Comparison of ENCODE assay signal across 16 cellular contexts in the genomic region with DNA sequence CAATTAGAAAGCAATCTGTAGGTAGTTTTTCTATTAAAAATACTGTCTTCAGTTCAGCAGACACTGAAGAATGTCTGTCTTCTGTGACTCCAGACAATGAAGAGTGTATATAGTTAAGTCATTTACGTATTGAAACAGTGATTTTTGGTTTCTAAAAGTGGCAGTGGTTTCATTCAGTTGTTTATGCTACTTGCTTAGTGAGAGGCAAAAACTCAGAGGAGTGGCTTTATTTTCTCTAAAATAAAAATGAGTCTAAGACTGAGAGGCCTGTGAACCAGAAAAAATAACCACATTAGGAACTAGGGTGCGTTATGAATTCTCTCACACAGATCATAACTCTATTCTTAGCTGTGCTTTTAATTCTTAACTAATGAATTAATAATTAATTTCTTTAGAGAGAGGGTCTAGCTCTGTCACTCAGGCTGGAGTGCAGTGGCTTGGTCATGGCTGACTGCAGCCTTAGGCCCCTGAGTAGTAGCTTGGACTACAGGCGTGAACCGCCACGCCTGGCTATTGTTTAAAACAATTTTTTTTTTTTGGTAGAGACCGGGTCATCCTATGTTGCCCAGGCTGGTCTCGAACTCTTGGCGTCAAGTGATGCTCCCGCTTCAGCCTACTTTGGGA. TPM values are rescaled to one million over a fixed set of nuclear protein-coding genes. Genes with fewer than 3 reads are reported as not detected.
A peak's percentile ranks its signal among the peaks of the same experiment; 100 is the strongest.
DNase-seq lines count a peak whose midpoint lies in the region; ATAC-seq, FAIRE-seq and TF ChIP-seq lines count a peak whose summit lies in the region.
"Had no signal": no experiment of that assay in that cellular context is flagged by ENCODE, and none has a peak within 500 bp of the region (broad histone marks: within the 10 kb centered on the region; RNA-seq: fewer than 3 reads in every experiment).

No MANE protein-coding gene starts in this region.

- in situ Hi-C loops in transverse colon (cut with MboI; ENCODE audit: low pct_ligation_motif_present in 1 of 4, low pct_unique_long_range_greater_than_20kb in 1 of 4, low sequenced_read_pairs in 3 of 4): no loop called here

- H3K27me3 ChIP-seq in esophagus squamous epithelium: no peaks in the 10 kb centered on the region
- H3K27me3 ChIP-seq in transverse colon: no peaks in the 10 kb centered on the region
- H3K27me3 ChIP-seq: foreskin keratinocyte, neutrophil had no signal

- no peak overlapping the region for H3K27ac ChIP-seq in esophagus squamous epithelium
- H3K27ac ChIP-seq in transverse colon: no peak overlapping the region
- H3K27ac ChIP-seq: foreskin keratinocyte, neutrophil had no signal

- no peaks in the 10 kb centered on the region for H3K9me3 ChIP-seq in esophagus squamous epithelium
- no peaks in the 10 kb centered on the region for H3K9me3 ChIP-seq in transverse colon
- H3K9me3 ChIP-seq: neutrophil had no signal

- H3K4me3 ChIP-seq in esophagus squamous epithelium (no peak overlapping the region), transverse colon (no peak overlapping the region)

- intact Hi-C loops in esophagus squamous epithelium (cut with DNase I) (no loop called here), transverse colon (cut with DNase I; ENCODE audit: low total_unique reads) (no loop called here)

- TF ChIP-seq EP300 in transverse colon (IDR thresholded peaks at IDR 0.05; ENCODE audit: low read depth): no peak

- WGBS in esophagus squamous epithelium, 2 donors: 81 to 82% methylated on average over 9 of the region's 9 CpGs
- 86 to 88% methylated on average over 9 of the region's 9 CpGs for WGBS in transverse colon (ENCODE audit: low coverage in 1 of 2), 2 donors

- TF ChIP-seq CTCF in esophagus squamous epithelium (IDR thresholded peaks at IDR 0.05): no peak
- no peak for TF ChIP-seq CTCF in transverse colon (IDR thresholded peaks at IDR 0.05)

- no peaks in the 10 kb centered on the region for H3K4me1 ChIP-seq in esophagus squamous epithelium
- no peaks in the 10 kb centered on the region for H3K4me1 ChIP-seq in transverse colon
- H3K4me1 ChIP-seq: foreskin keratinocyte had no signal

- DNase-seq in GM12891 (ENCODE audit: insufficient read length, low spot score) (peak; percentile 6), esophagus squamous epithelium (lab: John Stamatoyannopoulos, UW) (no peak), transverse colon (no peak), DMS 273 (lab: John Stamatoyannopoulos, UW; ENCODE audit: unreplicated experiment) (no peak), EL (no peak)
- DNase-seq: activated CD4-positive, alpha-beta T cell treated with anti-CD3 and anti-CD28 coated beads, Interleukin-2, amount 50 U/mL, for 4 hours; foreskin keratinocyte; HFFc6; left colon; MV-4-11; NCI-H526 treated with DMSO at 0.1 percent for 48 hours; SW 1271 had no signal

- peak; percentile 72 for FAIRE-seq in GM12891 (lab: Jason Lieb, UNC)

- H3K36me3 ChIP-seq in esophagus squamous epithelium (no peaks in the 10 kb centered on the region), transverse colon (no peaks in the 10 kb centered on the region)
- H3K36me3 ChIP-seq: neutrophil had no signal

- TF ChIP-seq POLR2A in GM12891 (IDR thresholded peaks at IDR 0.05; ENCODE audit: low read depth, low read length) (no peak), esophagus squamous epithelium (IDR thresholded peaks at IDR 0.05) (no peak), transverse colon (IDR thresholded peaks at IDR 0.05) (no peak)

- ATAC-seq in GM19397 (IDR thresholded peaks at IDR 0.05; ENCODE audit: unreplicated experiment): peak; percentile 91
- ATAC-seq in HG02763 (IDR thresholded peaks at IDR 0.05; ENCODE audit: unreplicated experiment): peak; percentile 97
- peak; percentile 99 for ATAC-seq in HG03439 (IDR thresholded peaks at IDR 0.05; ENCODE audit: unreplicated experiment)
- ATAC-seq: foreskin keratinocyte, left colon had no signal

TF ChIP-seq in GM12891, 5 proteins besides CTCF, POLR2A, EP300 and RAD21:
- no peak for TF ChIP-seq PAX5 (IDR thresholded peaks at IDR 0.05; ENCODE audit: insufficient read depth, low read length, severe bottlenecking)
- no peak for TF ChIP-seq POU2F2 (IDR thresholded peaks at IDR 0.05; ENCODE audit: low read depth, low read length)
- TF ChIP-seq TAF1 (IDR thresholded peaks at IDR 0.05; ENCODE audit: low read depth, low read length): no peak
- no peak for TF ChIP-seq POLR2AphosphoS5 (IDR thresholded peaks at IDR 0.05; ENCODE audit: low read depth, low read length)
- no peak for TF ChIP-seq SPI1 (IDR thresholded peaks at IDR 0.05; ENCODE audit: low read depth, low read length)

RNA-seq across cellular contexts. Expression of gene FREM3, which starts 31.4 kb away (rescaled TPM):
- not detected for polyA plus RNA-seq in GM12891 (2012; ENCODE audit: low read depth, missing spikeins)
- total RNA-seq in esophagus squamous epithelium (not detected), transverse colon (not detected)
- total RNA-seq: foreskin keratinocyte, HFFc6, left colon had no signal
- polyA plus RNA-seq: foreskin keratinocyte had no signal
